Comparison of ENCODE assay signal across 8 cellular contexts in genomic region chr9:124415102-124415851, GRCh38. TPM values are rescaled to one million over a fixed set of nuclear protein-coding genes. Genes with fewer than 3 reads are reported as not detected.
DNase-seq lines count a peak whose midpoint lies in the region; ATAC-seq, FAIRE-seq and TF ChIP-seq lines count a peak whose summit lies in the region.

TSS of gene PSMB7 (minus strand) at chr9:124415442. CDS start at chr9:124415425, 17 bp downstream.

- peak within 1 kb of the TSS; percentile 98 to 99 (median 99) for H3K4me3 Mint-ChIP-seq in brain

- peaks cover 2 to 6% (median 4%) of the 10 kb centered on the region in 5 experiments for H3K9me3 Mint-ChIP-seq in brain

- no peaks in the 10 kb centered on the region for H3K9me3 ChIP-seq in iPS DF 6.9 (ENCODE audit: control insufficient read depth, insufficient read depth, low read length)

- H3K27ac ChIP-seq in 22Rv1: peak within 1 kb of the TSS; percentile 62
- H3K27ac ChIP-seq in iPS DF 6.9 (ENCODE audit: low read length): no peak within 1 kb of the TSS

- H3K36me3 ChIP-seq in iPS DF 6.9 (ENCODE audit: control insufficient read depth, insufficient read depth, low read length): peaks cover 5% of the 10 kb centered on the region; the same call in 1 of the 2 replicates

- H3K4me1 ChIP-seq in iPS DF 6.9 (ENCODE audit: control insufficient read depth, insufficient read depth, low read length): no peaks in the 10 kb centered on the region

- DNase-seq in NCI-H2107 (lab: John Stamatoyannopoulos, UW) (peak; percentile 94), iPS DF 6.9 (ENCODE audit: low read depth, low spot score) (peak; percentile 89), skeletal muscle cell (ENCODE audit: low read depth) (peak; percentile 83)

- TF ChIP-seq CTCF in 22Rv1 (IDR thresholded peaks at IDR 0.05): peak; percentile 85
- peak; percentile 84 to 98 for TF ChIP-seq CTCF in brain (conservative IDR thresholded peaks at IDR 0.05)

- peak within 1 kb of the TSS; percentile 88 to 99 (median 97) for H3K27ac Mint-ChIP-seq in brain

- peaks cover 52% of the 10 kb centered on the region for H3K36me3 Mint-ChIP-seq in brain

- H3K4me1 Mint-ChIP-seq in brain: peaks cover 62% of the 10 kb centered on the region

- H3K4me3 ChIP-seq in iPS DF 6.9 (ENCODE audit: low read length): peak within 1 kb of the TSS; percentile 70
- peak within 1 kb of the TSS; percentile 93 for H3K4me3 ChIP-seq in skeletal muscle cell (ENCODE audit: low read depth, low read length)

- no CpG with 5 or more reads among the region's 41 CpGs for WGBS in iPS DF 6.9 (ENCODE audit: insufficient coverage, insufficient read length)

- peaks cover 7% of the 10 kb centered on the region for H3K27me3 Mint-ChIP-seq in brain

- no peaks in the 10 kb centered on the region for H3K27me3 ChIP-seq in iPS DF 6.9 (ENCODE audit: control insufficient read depth, insufficient read depth, low read length)

- FAIRE-seq in TTC549 (lab: Jason Lieb, UNC): peak; percentile 92

- peak; percentile 95 for ATAC-seq in GM18511 (IDR thresholded peaks at IDR 0.05; ENCODE audit: unreplicated experiment)
- ATAC-seq in HG03060 (IDR thresholded peaks at IDR 0.05; ENCODE audit: low read depth, unreplicated experiment): peak; percentile 82

RNA-seq across cellular contexts. Expression of gene PSMB7, which starts in this region (rescaled TPM):
- polyA plus RNA-seq in brain (ENCODE audit: insufficient read depth, low read depth, low replicate concordance): 525 TPM
